In genomic region chr3:133477497-133477896, GRCh38 we compare ENCODE assay signal across 12 cellular contexts.
DNase-seq lines count a peak whose midpoint lies in the region; ATAC-seq, FAIRE-seq and TF ChIP-seq lines count a peak whose summit lies in the region.
"Had no signal": no experiment of that assay in that cellular context is flagged by ENCODE, and none has a peak within 500 bp of the region (broad histone marks: within the 10 kb centered on the region; RNA-seq: fewer than 3 reads in every experiment).

No MANE protein-coding gene starts in this region.

- intact Hi-C loops in Caco-2 (cut with micrococcal nuclease; ENCODE audit: unreplicated experiment) = loop anchor here (1.0 to 5.0 kb wide), 4 partner anchors 16 to 96 kb away; partner anchors contain the start of gene CDV3
- intact Hi-C loops in MCF 10A (cut with micrococcal nuclease) = no loop called here

- TF ChIP-seq CTCF in Caco-2 (IDR thresholded peaks at IDR 0.05; ENCODE audit: insufficient read depth in 1 of 2, low read depth in 1 of 2, low read length in 1 of 2, severe bottlenecking in 1 of 2, unreplicated experiment in 1 of 2) (no peak), osteocyte (IDR thresholded peaks at IDR 0.05) (no peak), MCF 10A (IDR thresholded peaks at IDR 0.05; ENCODE audit: unreplicated experiment) (no peak)

- FAIRE-seq in GM19239 (lab: Jason Lieb, UNC) = peak; percentile 90

- H3K27me3 Mint-ChIP-seq in Caco-2 (ENCODE audit: insufficient read depth, unreplicated experiment) (no peaks in the 10 kb centered on the region), osteocyte (ENCODE audit: unreplicated experiment) (no peaks in the 10 kb centered on the region), MCF 10A (ENCODE audit: insufficient read depth, unreplicated experiment) (no peaks in the 10 kb centered on the region)

- H3K4me3 Mint-ChIP-seq in Caco-2 (ENCODE audit: unreplicated experiment) = no peak overlapping the region
- no peak overlapping the region for H3K4me3 Mint-ChIP-seq in osteocyte (ENCODE audit: unreplicated experiment)
- no peak overlapping the region for H3K4me3 Mint-ChIP-seq in MCF 10A (ENCODE audit: unreplicated experiment)

- BruUV-seq in Caco-2 (replicated peaks; lab: Mats Ljungman, UMichigan) (no TSS peak), MCF 10A (replicated peaks; lab: Mats Ljungman, UMichigan) (no TSS peak)

- H3K36me3 Mint-ChIP-seq in Caco-2 (ENCODE audit: insufficient read depth, unreplicated experiment) = peaks cover 8% of the 10 kb centered on the region
- no peaks in the 10 kb centered on the region for H3K36me3 Mint-ChIP-seq in osteocyte (ENCODE audit: unreplicated experiment)
- no peaks in the 10 kb centered on the region for H3K36me3 Mint-ChIP-seq in MCF 10A (ENCODE audit: insufficient read depth, unreplicated experiment)

- H3K4me3 ChIP-seq in Caco-2 (ENCODE audit: low read depth, low read length) = no peak overlapping the region
- peak overlapping the region; percentile 50 for H3K4me3 ChIP-seq in Karpas-422 (ENCODE audit: low read length)
- H3K4me3 ChIP-seq: dorsolateral prefrontal cortex, heart left ventricle, stomach had no signal

- H3K4me1 Mint-ChIP-seq in Caco-2 (ENCODE audit: low read depth, unreplicated experiment) (peaks cover 65% of the 10 kb centered on the region), osteocyte (ENCODE audit: unreplicated experiment) (peaks cover 34% of the 10 kb centered on the region), MCF 10A (ENCODE audit: insufficient read depth, unreplicated experiment) (peaks cover 6% of the 10 kb centered on the region)

- ATAC-seq in HG02840 (IDR thresholded peaks at IDR 0.05; ENCODE audit: low FRiP score, unreplicated experiment) = peak; percentile 34
- no peak for ATAC-seq in HG03025 (IDR thresholded peaks at IDR 0.05; ENCODE audit: low FRiP score, unreplicated experiment)
- ATAC-seq: heart left ventricle had no signal

- POLR2A ChIA-PET in Caco-2 (lab: Charles Lee) (interaction anchor here (1.0 kb wide), 1 partner anchor 101 kb away, joined by 3 read pairs; no protein-coding TSS in a partner anchor), MCF 10A (lab: Yijun Ruan, JAX) (no interaction called here)

- peak overlapping the region; percentile 74 for H3K4me2 ChIP-seq in Karpas-422 (ENCODE audit: low read depth, low read length, poor library complexity, severe bottlenecking)

- H3K9me3 ChIP-seq in Caco-2 (no peaks in the 10 kb centered on the region), Karpas-422 (ENCODE audit: low read length) (no peaks in the 10 kb centered on the region)
- H3K9me3 ChIP-seq: heart left ventricle, stomach had no signal

- peak overlapping the region; percentile 78 for H3K9ac ChIP-seq in Karpas-422 (ENCODE audit: low read length)

- H3K27ac ChIP-seq in Karpas-422 (ENCODE audit: low read length) = peak overlapping the region; percentile 98
- H3K27ac ChIP-seq: heart left ventricle, stomach had no signal

- H3K4me1 ChIP-seq in Caco-2 (peaks cover 74% of the 10 kb centered on the region), Karpas-422 (ENCODE audit: low read length) (peaks cover 85% of the 10 kb centered on the region)

- no peaks in the 10 kb centered on the region for H3K9me2 ChIP-seq in Karpas-422 (replicated peaks; ENCODE audit: insufficient read depth, low read length)

- no peaks in the 10 kb centered on the region for H4K20me1 ChIP-seq in Karpas-422 (ENCODE audit: insufficient read depth, low read depth, low read length)

- H3K27ac Mint-ChIP-seq in Caco-2 (ENCODE audit: unreplicated experiment) (peak overlapping the region; percentile 73), osteocyte (ENCODE audit: unreplicated experiment) (no peak overlapping the region), MCF 10A (ENCODE audit: low read depth, unreplicated experiment) (no peak overlapping the region)

- no peaks in the 10 kb centered on the region for H3K27me3 ChIP-seq in Caco-2 (replicated peaks; ENCODE audit: control insufficient read depth, insufficient read depth, low read length)
- H3K27me3 ChIP-seq in Karpas-422 (ENCODE audit: low read length) = no peaks in the 10 kb centered on the region
- H3K27me3 ChIP-seq: dorsolateral prefrontal cortex, heart left ventricle, stomach had no signal

- no peaks in the 10 kb centered on the region for H3K36me3 ChIP-seq in Caco-2 (ENCODE audit: control insufficient read depth, insufficient read depth, low read length)
- no peaks in the 10 kb centered on the region for H3K36me3 ChIP-seq in Karpas-422 (ENCODE audit: insufficient read depth, low read length)
- H3K36me3 ChIP-seq: heart left ventricle, stomach had no signal

- CTCF ChIA-PET in Caco-2 (lab: Charles Lee) = interaction anchor here (0.7 to 0.9 kb wide), 2 partner anchors 96 kb away, joined by 3 read pairs; partner anchors contain the start of gene CDV3
- CTCF ChIA-PET in MCF 10A (lab: Yijun Ruan, JAX) = no interaction called here

- no peaks in the 10 kb centered on the region for H3K9me3 Mint-ChIP-seq in Caco-2 (ENCODE audit: unreplicated experiment)
- H3K9me3 Mint-ChIP-seq in osteocyte (ENCODE audit: unreplicated experiment) = no peaks in the 10 kb centered on the region
- no peaks in the 10 kb centered on the region for H3K9me3 Mint-ChIP-seq in MCF 10A (ENCODE audit: unreplicated experiment)

- no peak for DNase-seq in Caco-2
- no peak for DNase-seq in GM19239 (ENCODE audit: insufficient read length, low spot score)
- peak; percentile 97 for DNase-seq in Karpas-422
- DNase-seq in activated CD4-positive, CD25-positive, alpha-beta regulatory T cell treated with anti-CD3 and anti-CD28 coated beads, Interleukin-2, amount 50 U/mL, for 72 hours = no peak
- DNase-seq in osteocyte (ENCODE audit: extremely low spot score, unreplicated experiment) = no peak
- no peak for DNase-seq in MCF 10A (ENCODE audit: unreplicated experiment)
- DNase-seq: activated CD4-positive, alpha-beta T cell treated with anti-CD3 and anti-CD28 coated beads, Interleukin-2, amount 50 U/mL, for 48 hours; heart left ventricle; stomach had no signal

- H2AFZ ChIP-seq in Karpas-422 (ENCODE audit: low read length) = no peak overlapping the region

- H3K79me2 ChIP-seq in Karpas-422 (ENCODE audit: low read length) = no peaks in the 10 kb centered on the region
